In the genomic region with DNA sequence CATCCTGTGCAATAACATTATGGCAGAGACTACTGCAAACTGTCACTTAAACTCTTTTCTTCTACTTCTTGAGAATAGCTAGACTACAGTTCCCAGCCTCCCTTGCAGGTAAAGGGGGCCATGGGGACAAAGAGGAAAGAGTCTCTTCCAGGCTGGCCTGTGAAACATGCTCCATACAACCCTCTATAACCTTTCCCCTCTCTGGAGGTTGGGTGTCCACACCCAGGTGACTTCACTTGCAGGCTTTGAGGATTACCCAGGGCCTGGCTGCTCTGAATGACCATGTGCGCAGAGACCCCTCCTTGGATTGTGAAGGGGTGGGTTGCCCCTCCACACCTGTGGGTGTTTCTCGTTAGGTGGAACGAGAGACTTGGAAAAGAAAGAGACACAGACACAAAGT, we compare ENCODE assay signal across 21 cellular contexts.
"Had no signal": no experiment of that assay in that cellular context is flagged by ENCODE, and none has a peak within 500 bp of the region (broad histone marks: within the 10 kb centered on the region; RNA-seq: fewer than 3 reads in every experiment).

No MANE protein-coding gene starts in this region.

- DNase-seq: IMR-90, Karpas-422, KG1, MG63, NCI-H1092, NCI-H1105 treated with DMSO at 0.1 percent for 48 hours, NCI-H1436, NCI-H187, NCI-H2029, NCI-H2081 treated with DMSO at 0.1 percent for 48 hours, NCI-H2171, NCI-H226, NCI-H446, NCI-H510A, NCI-H526, Right ventricle myocardium superior, RPMI8226, SIG-M5 had no signal

- ATAC-seq: HepG2 had no signal

- H3K27me3 ChIP-seq: MG63 had no signal

- H3K27ac ChIP-seq: SJSA1, SK-N-MC had no signal

- H3K4me1 ChIP-seq: SJSA1 had no signal

- H3K9me3 ChIP-seq: MG63, SJSA1 had no signal
